ENCODE assay signal across 24 cellular contexts in the genomic region with DNA sequence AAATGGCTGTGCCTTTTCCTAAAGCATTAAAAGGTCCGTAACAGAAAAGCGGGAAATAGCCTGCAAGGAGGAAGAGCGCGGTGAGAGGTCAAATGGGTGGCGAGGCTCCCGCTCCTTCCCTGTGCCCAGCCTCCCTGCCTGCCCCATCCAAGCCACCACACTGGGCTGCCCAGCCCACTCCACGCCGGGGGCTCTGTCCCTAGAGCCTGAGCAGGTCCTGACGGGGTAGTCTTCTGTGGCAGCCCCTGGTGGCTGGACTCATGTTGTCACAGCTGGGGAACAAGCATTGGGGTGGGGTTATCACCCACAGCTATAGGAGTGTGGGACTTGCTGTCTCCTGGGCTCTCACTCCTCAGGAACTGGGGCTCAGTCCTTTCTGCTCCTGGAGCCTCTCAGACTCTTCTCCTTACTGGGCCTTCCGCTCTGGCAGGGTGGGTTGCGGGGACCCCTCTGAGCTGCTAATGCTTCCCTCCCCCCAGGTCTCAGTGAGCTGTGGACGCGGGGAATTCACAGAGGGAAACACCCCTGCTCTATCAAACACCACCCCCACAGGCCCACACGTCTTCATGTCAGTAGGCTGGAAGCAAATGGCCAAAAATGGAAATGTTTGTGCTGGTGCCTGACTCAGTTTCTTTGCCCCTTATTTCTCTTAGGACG.
DNase-seq lines count a peak whose midpoint lies in the region; ATAC-seq and TF ChIP-seq lines count a peak whose summit lies in the region.
"Had no signal": no experiment of that assay in that cellular context is flagged by ENCODE, and none has a peak within 500 bp of the region (broad histone marks: within the 10 kb centered on the region; RNA-seq: fewer than 3 reads in every experiment).

No MANE protein-coding gene starts in this region.

- H3K4me3 ChIP-seq in RWPE2 (ENCODE audit: severe bottlenecking) (no peak overlapping the region), lower lobe of right lung (no peak overlapping the region), upper lobe of right lung (no peak overlapping the region)

- no peaks in the 10 kb centered on the region for H3K9me3 ChIP-seq in RWPE2 (ENCODE audit: severe bottlenecking)
- no peaks in the 10 kb centered on the region for H3K9me3 ChIP-seq in lower lobe of right lung
- H3K9me3 ChIP-seq in upper lobe of right lung, result no peaks in the 10 kb centered on the region
- H3K9me3 ChIP-seq: esophagus muscularis mucosa had no signal

- H3K27ac ChIP-seq in RWPE2 (ENCODE audit: poor library complexity, severe bottlenecking) (no peak overlapping the region), lower lobe of right lung (no peak overlapping the region), upper lobe of right lung (no peak overlapping the region)
- H3K27ac ChIP-seq: esophagus muscularis mucosa had no signal

- H3K27me3 ChIP-seq in RWPE2 (ENCODE audit: insufficient read depth, poor library complexity, severe bottlenecking) (peaks cover 5% of the 10 kb centered on the region), lower lobe of right lung (ENCODE audit: low read depth) (peaks cover 16% of the 10 kb centered on the region), upper lobe of right lung (no peaks in the 10 kb centered on the region)

- no peak for TF ChIP-seq CTCF in RWPE2 (IDR thresholded peaks at IDR 0.05; ENCODE audit: poor library complexity, severe bottlenecking)
- no peak for TF ChIP-seq CTCF in lower lobe of right lung (IDR thresholded peaks at IDR 0.05)
- TF ChIP-seq CTCF in upper lobe of right lung (IDR thresholded peaks at IDR 0.05), result no peak

- DNase-seq in left cardiac atrium, result peak; percentile 11
- DNase-seq in cardiac septum (ENCODE audit: low spot score), result no peak
- peak; percentile 61 for DNase-seq in RWPE2 (ENCODE audit: low spot score)
- DNase-seq in lower lobe of right lung, result peak; percentile 39
- DNase-seq in upper lobe of right lung, result peak; percentile 37
- DNase-seq in glomerular visceral epithelial cell (ENCODE audit: extremely low spot score), result no peak
- DNase-seq in NCI-H146 treated with DMSO at 0.1 percent for 48 hours (lab: John Stamatoyannopoulos, UW; ENCODE audit: unreplicated experiment), result no peak
- DNase-seq in activated CD4-positive, alpha-beta T cell treated with anti-CD3 and anti-CD28 coated beads for 1 hour, result no peak
- DNase-seq: activated CD4-positive, alpha-beta T cell treated with anti-CD3 and anti-CD28 coated beads, Interleukin-2, amount 50 U/mL, for 48 hours; activated CD8-positive, alpha-beta memory T cell treated with anti-CD3 and anti-CD28 coated beads, Interleukin-2, amount 50 U/mL, for 4 hours; activated naive CD4-positive, alpha-beta T cell treated with Interleukin-2 at 50 U/mL for 16 hours; CD4-positive, CD25-positive, alpha-beta regulatory T cell; central memory CD4-positive, alpha-beta T cell; dermis blood vessel endothelial cell; DMS79 treated with DMSO at 0.1 percent for 48 hours; GOT3; midbrain; naive thymus-derived CD4-positive, alpha-beta T cell; NCI-H1694; NCI-H446; NCI-H774; stimulated activated naive CD8-positive, alpha-beta T cell treated with anti-CD3 and anti-CD28 coated beads, Interleukin-15, Interleukin-2, amounts not matched to agents 100 U/mL and 50 U/mL, for 24 hours; T-helper 17 cell had no signal

- intact Hi-C loops in left cardiac atrium (cut with DNase I) (no loop called here), cardiac septum (cut with DNase I) (no loop called here), lower lobe of right lung (cut with DNase I) (no loop called here), upper lobe of right lung (cut with DNase I) (no loop called here)

- no peaks in the 10 kb centered on the region for H3K4me1 ChIP-seq in RWPE2 (ENCODE audit: insufficient read depth, poor library complexity, severe bottlenecking)
- H3K4me1 ChIP-seq in lower lobe of right lung, result peaks cover 14% of the 10 kb centered on the region
- H3K4me1 ChIP-seq in upper lobe of right lung, result peaks cover 11% of the 10 kb centered on the region

- H3K36me3 ChIP-seq in RWPE2 (ENCODE audit: low read depth), result no peaks in the 10 kb centered on the region
- no peaks in the 10 kb centered on the region for H3K36me3 ChIP-seq in lower lobe of right lung
- no peaks in the 10 kb centered on the region for H3K36me3 ChIP-seq in upper lobe of right lung
- H3K36me3 ChIP-seq: esophagus muscularis mucosa had no signal

- no peak for ATAC-seq in left cardiac atrium
- ATAC-seq in RWPE2 (ENCODE audit: low read depth), result no peak
- no peak for ATAC-seq in lower lobe of right lung
- ATAC-seq in upper lobe of right lung, result no peak
- ATAC-seq: stimulated activated naive CD8-positive, alpha-beta T cell treated with anti-CD3 and anti-CD28 coated beads, Interleukin-15, Interleukin-2, amounts not matched to agents 100 U/mL and 50 U/mL, for 24 hours; T-helper 17 cell had no signal

Comparison
In these comparisons a context has a peak if more than half of its experiments do, and no peak if none do; other contexts are left out.
1. DNase-seq: peak in left cardiac atrium (single experiment), RWPE2 (single experiment), lower lobe of right lung (single experiment) and upper lobe of right lung (single experiment); none in cardiac septum (single experiment), glomerular visceral epithelial cell (single experiment), NCI-H146 treated with DMSO at 0.1 percent for 48 hours (single experiment) and activated CD4-positive, alpha-beta T cell treated with anti-CD3 and anti-CD28 coated beads for 1 hour (single experiment).